8 cellular contexts compared by ENCODE assay signal in the genomic region with DNA sequence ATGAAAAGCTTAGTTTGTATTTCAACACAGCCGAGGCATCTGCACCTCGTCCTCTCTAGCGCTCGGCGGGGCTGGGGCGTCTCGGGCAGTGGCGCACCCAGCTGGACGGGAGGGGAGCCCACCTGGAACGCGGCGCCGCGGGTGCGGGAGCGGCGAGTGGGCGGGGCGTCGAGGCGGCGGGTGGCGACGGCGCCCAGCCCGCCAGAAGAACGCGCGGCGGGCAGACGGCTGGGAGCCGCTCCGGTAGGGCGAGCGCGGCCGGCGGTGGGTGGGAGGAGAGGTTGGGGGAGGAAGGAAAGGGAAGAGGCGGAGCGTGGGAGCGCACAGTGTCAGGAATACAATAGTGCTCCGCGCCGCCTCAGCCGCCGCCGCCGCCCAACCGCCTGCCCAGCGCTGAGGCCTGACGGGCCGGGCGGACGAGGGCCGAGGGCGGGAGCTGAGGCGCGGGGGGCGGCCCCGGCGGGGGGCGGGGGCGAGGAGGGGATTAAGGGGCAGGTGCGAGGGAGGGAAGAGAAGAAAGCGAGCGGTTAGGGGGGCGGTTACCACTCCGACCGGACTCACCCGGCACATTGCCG. TPM values are rescaled to one million over a fixed set of nuclear protein-coding genes. Genes with fewer than 3 reads are reported as not detected.
A peak's percentile ranks its signal among the peaks of the same experiment; 100 is the strongest.
DNase-seq lines count a peak whose midpoint lies in the region; ATAC-seq and TF ChIP-seq lines count a peak whose summit lies in the region.

A gene (plus strand): TSS at position 324 of the 575 bp plus-strand sequence. CDS start 72,474 bp downstream, outside the sequence.

- CTCF ChIA-PET in activated B cell treated with CpG ODN at 0.5 μM for 24 hours (lab: Charles Lee) = interaction anchor here (1.2 to 3.8 kb wide), 3 partner anchors 50 to 65 kb away, joined by 5 to 27 read pairs (median 6); no protein-coding TSS in a partner anchor

- intact Hi-C loops in activated B cell treated with CpG ODN at 0.5 μM for 24 hours (cut with micrococcal nuclease) (loop anchor here (1.0 to 5.0 kb wide), 4 partner anchors 9 to 57 kb away; no protein-coding TSS in a partner anchor), lower lobe of right lung (cut with DNase I) (no loop called here)

- no peak within 1 kb of the TSS for H3K27ac Mint-ChIP-seq in activated B cell treated with CpG ODN at 0.5 μM for 24 hours
- H3K27ac Mint-ChIP-seq in effector memory CD8-positive, alpha-beta T cell = no peak within 1 kb of the TSS
- peak within 1 kb of the TSS; percentile 81 for H3K27ac Mint-ChIP-seq in stimulated activated memory B cell treated with anti-CD40 and anti-IgM and Interleukin-4, amounts not matched to agents 10 μg/mL and 1 μg/mL and 100 μg/mL, for 72 hours

- no peaks in the 10 kb centered on the region for H3K9me3 ChIP-seq in lower lobe of right lung

- ATAC-seq in HG02798 (IDR thresholded peaks at IDR 0.05; ENCODE audit: poor library complexity, unreplicated experiment) (peak; percentile 52), activated B cell treated with CpG ODN at 0.5 μM for 24 hours (ENCODE audit: low read depth) (peak; percentile 70), lower lobe of right lung (peak; percentile 94 to 97)
- ATAC-seq in effector memory CD8-positive, alpha-beta T cell (replicated peaks) = peak; percentile 62
- peak; percentile 81 for ATAC-seq in stimulated activated memory B cell treated with anti-CD40 and anti-IgM and Interleukin-4, amounts not matched to agents 10 μg/mL and 1 μg/mL and 100 μg/mL, for 72 hours

- H3K36me3 Mint-ChIP-seq in activated B cell treated with CpG ODN at 0.5 μM for 24 hours (ENCODE audit: low read depth) = no peaks in the 10 kb centered on the region
- peaks cover under 1% of the 10 kb centered on the region for H3K36me3 Mint-ChIP-seq in effector memory CD8-positive, alpha-beta T cell (ENCODE audit: insufficient read depth)
- H3K36me3 Mint-ChIP-seq in stimulated activated memory B cell treated with anti-CD40 and anti-IgM and Interleukin-4, amounts not matched to agents 10 μg/mL and 1 μg/mL and 100 μg/mL, for 72 hours = no peaks in the 10 kb centered on the region

- H3K27me3 Mint-ChIP-seq in activated B cell treated with CpG ODN at 0.5 μM for 24 hours = no peaks in the 10 kb centered on the region
- peaks cover 23 to 24% of the 10 kb centered on the region in 2 donors for H3K27me3 Mint-ChIP-seq in effector memory CD8-positive, alpha-beta T cell
- no peaks in the 10 kb centered on the region for H3K27me3 Mint-ChIP-seq in stimulated activated memory B cell treated with anti-CD40 and anti-IgM and Interleukin-4, amounts not matched to agents 10 μg/mL and 1 μg/mL and 100 μg/mL, for 72 hours

- H3K4me3 ChIP-seq in lower lobe of right lung = peak within 1 kb of the TSS; percentile 67

- peak within 1 kb of the TSS; percentile 67 for H3K27ac ChIP-seq in lower lobe of right lung

- no peaks in the 10 kb centered on the region for H3K4me1 ChIP-seq in lower lobe of right lung

- peak within 1 kb of the TSS; percentile 87 for H3K4me3 Mint-ChIP-seq in activated B cell treated with CpG ODN at 0.5 μM for 24 hours
- peak within 1 kb of the TSS; percentile 70 to 75 for H3K4me3 Mint-ChIP-seq in effector memory CD8-positive, alpha-beta T cell
- peak within 1 kb of the TSS; percentile 84 for H3K4me3 Mint-ChIP-seq in stimulated activated memory B cell treated with anti-CD40 and anti-IgM and Interleukin-4, amounts not matched to agents 10 μg/mL and 1 μg/mL and 100 μg/mL, for 72 hours

- POLR2A ChIA-PET in activated B cell treated with CpG ODN at 0.5 μM for 24 hours (lab: Charles Lee) = interaction anchor here (0.6 to 2.6 kb wide), 8 partner anchors 11 to 254 kb away, joined by 3 to 22 read pairs (median 3); a partner anchor contains a TSS

- H3K36me3 ChIP-seq in lower lobe of right lung = no peaks in the 10 kb centered on the region

- TF ChIP-seq CTCF in activated B cell treated with CpG ODN at 0.5 μM for 24 hours (IDR thresholded peaks at IDR 0.05) (no peak), lower lobe of right lung (IDR thresholded peaks at IDR 0.05) (no peak)

- H3K9me3 Mint-ChIP-seq in activated B cell treated with CpG ODN at 0.5 μM for 24 hours = no peaks in the 10 kb centered on the region
- H3K9me3 Mint-ChIP-seq in effector memory CD8-positive, alpha-beta T cell = no peaks in the 10 kb centered on the region
- no peaks in the 10 kb centered on the region for H3K9me3 Mint-ChIP-seq in stimulated activated memory B cell treated with anti-CD40 and anti-IgM and Interleukin-4, amounts not matched to agents 10 μg/mL and 1 μg/mL and 100 μg/mL, for 72 hours

- H3K4me1 Mint-ChIP-seq in activated B cell treated with CpG ODN at 0.5 μM for 24 hours = peaks cover 31% of the 10 kb centered on the region
- peaks cover 5 to 6% of the 10 kb centered on the region in 2 donors for H3K4me1 Mint-ChIP-seq in effector memory CD8-positive, alpha-beta T cell (ENCODE audit: low read depth in 2 of 2)
- H3K4me1 Mint-ChIP-seq in stimulated activated memory B cell treated with anti-CD40 and anti-IgM and Interleukin-4, amounts not matched to agents 10 μg/mL and 1 μg/mL and 100 μg/mL, for 72 hours = peaks cover 25% of the 10 kb centered on the region

- H3K27me3 ChIP-seq in lower lobe of right lung (ENCODE audit: low read depth) = no peaks in the 10 kb centered on the region

- DNase-seq in DMS53 treated with DMSO at 0.1 percent for 48 hours (lab: John Stamatoyannopoulos, UW; ENCODE audit: unreplicated experiment) (peak; percentile 66), NCI-H2196 treated with DMSO at 0.1 percent for 48 hours (lab: John Stamatoyannopoulos, UW; ENCODE audit: unreplicated experiment) (peak; percentile 45), activated B cell treated with CpG ODN at 0.5 μM for 24 hours (peak; percentile 56), lower lobe of right lung (peak; percentile 83)
- DNase-seq in effector memory CD8-positive, alpha-beta T cell = peak in 1 of 3 experiments; percentile 3
- DNase-seq in NK-92 treated with Interleukin-12 subunit alpha and Interleukin-12 subunit beta, amount 100 ng/mL, for 24 hours (lab: John Stamatoyannopoulos, UW) = no peak

RNA-seq across cellular contexts. Expression of the gene that starts here (rescaled TPM):
- total RNA-seq in activated B cell treated with CpG ODN at 0.5 μM for 24 hours (45.3 and 48.4 TPM in 2 replicates), lower lobe of right lung (8.5 TPM)
